Comparison of ENCODE assay signal across 9 cellular contexts in the genomic region with DNA sequence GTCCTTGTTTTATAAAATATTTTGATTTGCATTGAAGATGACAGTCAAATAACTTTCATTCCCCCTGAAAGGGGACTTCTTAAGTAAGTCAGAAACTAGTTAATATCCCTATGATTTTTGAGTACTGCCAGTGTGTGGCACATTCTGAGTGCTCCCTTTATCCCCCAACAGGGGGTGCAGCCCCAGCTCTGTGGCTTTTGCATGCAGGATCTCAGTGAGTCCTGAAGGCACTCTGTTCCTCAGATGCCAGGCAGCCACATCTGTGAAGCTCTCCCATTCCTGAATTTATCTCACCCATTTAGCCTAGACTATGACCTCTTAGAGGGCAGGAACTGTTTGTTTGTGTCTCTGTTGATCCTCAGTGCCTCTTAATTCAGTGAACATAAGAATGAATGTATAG.
DNase-seq lines count a peak whose midpoint lies in the region; ATAC-seq and TF ChIP-seq lines count a peak whose summit lies in the region.
"Had no signal": no experiment of that assay in that cellular context is flagged by ENCODE, and none has a peak within 500 bp of the region (broad histone marks: within the 10 kb centered on the region; RNA-seq: fewer than 3 reads in every experiment).

No MANE protein-coding gene starts in this region.

- peak in 34 of 56 donors; percentile 10 to 47 (median 30) for TF ChIP-seq CTCF in dorsolateral prefrontal cortex (IDR thresholded peaks at IDR 0.05 in 54 of 56, conservative IDR thresholded peaks at IDR 0.05 in 2 of 56; ENCODE audit: low read depth in 1 of 56, partially characterized antibody in 56 of 56)
- TF ChIP-seq CTCF in psoas muscle (IDR thresholded peaks at IDR 0.05): peak; percentile 32
- TF ChIP-seq CTCF in GM20000 (IDR thresholded peaks at IDR 0.05; ENCODE audit: extremely low read depth, missing control alignments): no peak

- H3K9me3 ChIP-seq in MG63 (no peaks in the 10 kb centered on the region), psoas muscle (no peaks in the 10 kb centered on the region)

- H3K4me3 Mint-ChIP-seq in activated CD4-positive, alpha-beta T cell treated with anti-CD3 and anti-CD28 coated beads, Interleukin-2, amount 10 ng/mL, durations not matched to agents 24 days and 14 days: no peak overlapping the region

- intact Hi-C loops in activated CD4-positive, alpha-beta T cell treated with anti-CD3 and anti-CD28 coated beads, Interleukin-2, amount 10 ng/mL, durations not matched to agents 24 days and 14 days (cut with micrococcal nuclease): no loop called here
- intact Hi-C loops in dorsolateral prefrontal cortex (cut with DNase I): no loop called here
- intact Hi-C loops in psoas muscle (cut with DNase I): no loop called here

- ATAC-seq in psoas muscle: peak in 3 of 4 donors; percentile 53 to 72 (median 59)
- ATAC-seq in GM21619 (IDR thresholded peaks at IDR 0.05; ENCODE audit: unreplicated experiment): no peak
- no peak for ATAC-seq in HG02870 (IDR thresholded peaks at IDR 0.05; ENCODE audit: unreplicated experiment)

- peaks cover 7% of the 10 kb centered on the region for H3K4me1 Mint-ChIP-seq in activated CD4-positive, alpha-beta T cell treated with anti-CD3 and anti-CD28 coated beads, Interleukin-2, amount 10 ng/mL, durations not matched to agents 24 days and 14 days

- no peaks in the 10 kb centered on the region; the same call in 1 of the 2 replicates for H3K36me3 ChIP-seq in MG63
- H3K36me3 ChIP-seq in psoas muscle (ENCODE audit: insufficient read depth in 1 of 2, low read depth in 1 of 2): no peaks in the 10 kb centered on the region

- no peak overlapping the region for H3K27ac Mint-ChIP-seq in activated CD4-positive, alpha-beta T cell treated with anti-CD3 and anti-CD28 coated beads, Interleukin-2, amount 10 ng/mL, durations not matched to agents 24 days and 14 days

- H3K27me3 ChIP-seq in MG63 (no peaks in the 10 kb centered on the region), dorsolateral prefrontal cortex (no peaks in the 10 kb centered on the region), psoas muscle (ENCODE audit: insufficient read depth in 3 of 3, low read length in 2 of 3) (no peaks in the 10 kb centered on the region)

- peak; percentile 60 for DNase-seq in activated CD4-positive, alpha-beta T cell treated with anti-CD3 and anti-CD28 coated beads, Interleukin-2, amount 10 ng/mL, durations not matched to agents 24 days and 14 days
- no peak for DNase-seq in activated CD4-positive, alpha-beta T cell treated with anti-CD3 and anti-CD28 coated beads, Interleukin-2, amount 50 U/mL, for 48 hours
- DNase-seq in MG63 (peak; percentile 26), dorsolateral prefrontal cortex (peak in 1 of 10 donors; percentile 12), psoas muscle (peak in 1 of 2 donors; percentile 17), GM20000 (ENCODE audit: low spot score) (no peak)

- H3K36me3 Mint-ChIP-seq in activated CD4-positive, alpha-beta T cell treated with anti-CD3 and anti-CD28 coated beads, Interleukin-2, amount 10 ng/mL, durations not matched to agents 24 days and 14 days (ENCODE audit: low read depth): no peaks in the 10 kb centered on the region

- H3K4me3 ChIP-seq in MG63: no peak overlapping the region
- H3K4me3 ChIP-seq in dorsolateral prefrontal cortex: no peak overlapping the region
- H3K4me3 ChIP-seq in psoas muscle: no peak overlapping the region

- H3K27me3 Mint-ChIP-seq in activated CD4-positive, alpha-beta T cell treated with anti-CD3 and anti-CD28 coated beads, Interleukin-2, amount 10 ng/mL, durations not matched to agents 24 days and 14 days: no peaks in the 10 kb centered on the region

- H3K9me3 Mint-ChIP-seq in activated CD4-positive, alpha-beta T cell treated with anti-CD3 and anti-CD28 coated beads, Interleukin-2, amount 10 ng/mL, durations not matched to agents 24 days and 14 days: no peaks in the 10 kb centered on the region

- no peaks in the 10 kb centered on the region for H3K4me1 ChIP-seq in psoas muscle

- H3K27ac ChIP-seq in dorsolateral prefrontal cortex: no peak overlapping the region
- no peak overlapping the region for H3K27ac ChIP-seq in psoas muscle
- H3K27ac ChIP-seq: VCaP had no signal

Comparison
In these comparisons a context has a peak if more than half of its experiments do, and no peak if none do; other contexts are left out.
1. DNase-seq: peak in activated CD4-positive, alpha-beta T cell treated with anti-CD3 and anti-CD28 coated beads, Interleukin-2, amount 10 ng/mL, durations not matched to agents 24 days and 14 days (single experiment) and MG63 (single experiment); none in activated CD4-positive, alpha-beta T cell treated with anti-CD3 and anti-CD28 coated beads, Interleukin-2, amount 50 U/mL, for 48 hours (0 of 2) and GM20000 (single experiment).
2. ATAC-seq: peak in psoas muscle (3 of 4); none in GM21619 (single experiment) and HG02870 (single experiment).